10 cellular contexts compared by ENCODE assay signal in genomic region chr7:121269798-121270197, GRCh38. TPM values are rescaled to one million over a fixed set of nuclear protein-coding genes. Genes with fewer than 3 reads are reported as not detected.
"Had no signal": no experiment of that assay in that cellular context is flagged by ENCODE, and none has a peak within 500 bp of the region (broad histone marks: within the 10 kb centered on the region; RNA-seq: fewer than 3 reads in every experiment).

No MANE protein-coding gene starts in this region.

- H3K27ac ChIP-seq: HL-60, KMS-11 had no signal

- DNase-seq: IMR-90, KBM-7, KG1 had no signal

- ATAC-seq: HepG2 had no signal

- H3K9ac ChIP-seq: KMS-11 had no signal

- FAIRE-seq: HepG2, HTR-8/SVneo had no signal

- H3K27me3 Mint-ChIP-seq: IgD-negative memory B cell had no signal

- H3K4me2 ChIP-seq: KMS-11 had no signal

- H3K27ac Mint-ChIP-seq: IgD-negative memory B cell had no signal

RNA-seq across cellular contexts. Expression of gene WNT16, which starts 59.0 kb away (rescaled TPM):
- total RNA-seq: HepG2, HT-29, HT1080 had no signal
- polyA plus RNA-seq: HepG2 had no signal
